Comparison of ENCODE assay signal across 13 cellular contexts in the genomic region with DNA sequence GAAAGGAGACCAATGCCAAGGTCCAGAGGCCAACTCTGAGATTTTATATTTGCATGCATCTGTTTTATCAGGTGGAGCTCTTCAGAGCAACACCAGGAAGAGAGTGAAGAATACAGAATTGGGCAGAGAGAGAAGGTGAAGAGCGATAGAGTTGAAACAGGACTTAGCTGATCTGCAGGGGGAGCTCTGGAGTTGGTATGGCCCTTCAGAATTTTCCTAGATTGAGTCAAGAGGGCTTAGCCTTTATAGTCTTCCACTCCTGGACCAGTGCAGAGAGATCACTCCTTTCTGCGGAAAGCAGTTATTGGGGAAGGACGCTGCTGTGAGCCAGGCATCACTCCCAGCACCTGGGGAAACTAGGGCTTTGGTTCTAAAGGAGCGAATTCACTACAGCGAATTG.
DNase-seq lines count a peak whose midpoint lies in the region; TF ChIP-seq lines count a peak whose summit lies in the region.
"Had no signal": no experiment of that assay in that cellular context is flagged by ENCODE, and none has a peak within 500 bp of the region (broad histone marks: within the 10 kb centered on the region; RNA-seq: fewer than 3 reads in every experiment).

No MANE protein-coding gene starts in this region.

- H3K27ac Mint-ChIP-seq in activated T-cell treated with anti-CD3 and anti-CD28 coated beads, Interleukin-2, amount 50 U/mL, for 24 hours, result no peak overlapping the region

- peak; percentile 21 for TF ChIP-seq CTCF in AG04449 (IDR thresholded peaks at IDR 0.05; ENCODE audit: insufficient read depth, low read length, missing control alignments)

- POLR2A ChIA-PET in AG04449 (lab: Yijun Ruan, JAX), result no interaction called here

- no peaks in the 10 kb centered on the region for H3K9me3 Mint-ChIP-seq in activated T-cell treated with anti-CD3 and anti-CD28 coated beads, Interleukin-2, amount 50 U/mL, for 24 hours

- H3K4me3 Mint-ChIP-seq in activated T-cell treated with anti-CD3 and anti-CD28 coated beads, Interleukin-2, amount 50 U/mL, for 24 hours, result no peak overlapping the region

- no peak for DNase-seq in AG04449 (ENCODE audit: low read depth, low spot score)
- peak; percentile 38 for DNase-seq in H4 (ENCODE audit: low spot score)
- DNase-seq in RPMI8226, result peak; percentile 26
- peak; percentile 3 for DNase-seq in glomerular visceral epithelial cell (ENCODE audit: extremely low spot score)
- DNase-seq in NCI-H2029 treated with DMSO at 0.1 percent for 48 hours (lab: John Stamatoyannopoulos, UW), result no peak
- DNase-seq in activated T-cell treated with anti-CD3 and anti-CD28 coated beads, Interleukin-2, amount 50 U/mL, for 24 hours, result no peak
- no peak for DNase-seq in superior temporal gyrus (ENCODE audit: extremely low spot score)
- no peak for DNase-seq in activated CD4-positive, alpha-beta T cell treated with anti-CD3 and anti-CD28 coated beads, Interleukin-2, amount 50 U/mL, for 4 hours
- DNase-seq: anterior cingulate cortex, DMS153, lower lobe of right lung, NCI-H1105, thyroid gland had no signal

- no peaks in the 10 kb centered on the region for H3K27me3 Mint-ChIP-seq in activated T-cell treated with anti-CD3 and anti-CD28 coated beads, Interleukin-2, amount 50 U/mL, for 24 hours

- no peaks in the 10 kb centered on the region for H3K4me1 Mint-ChIP-seq in activated T-cell treated with anti-CD3 and anti-CD28 coated beads, Interleukin-2, amount 50 U/mL, for 24 hours (ENCODE audit: low read depth)

- CTCF ChIA-PET in AG04449 (lab: Yijun Ruan, JAX), result interaction anchor here (0.7 to 2.6 kb wide), 3 partner anchors 8 to 290 kb away, joined by 4 to 11 read pairs (median 5); no protein-coding TSS in a partner anchor

- no peaks in the 10 kb centered on the region for H3K36me3 Mint-ChIP-seq in activated T-cell treated with anti-CD3 and anti-CD28 coated beads, Interleukin-2, amount 50 U/mL, for 24 hours (ENCODE audit: low read depth)

- no peak overlapping the region for H3K4me3 ChIP-seq in AG04449 (ENCODE audit: low read depth, low read length)
- H3K4me3 ChIP-seq: lower lobe of right lung, thyroid gland had no signal

Comparison
In these comparisons a context has a peak if more than half of its experiments do, and no peak if none do; other contexts are left out.
1. DNase-seq: peak in H4 (single experiment), RPMI8226 (single experiment) and glomerular visceral epithelial cell (single experiment); none in AG04449 (single experiment), NCI-H2029 treated with DMSO at 0.1 percent for 48 hours (single experiment), activated T-cell treated with anti-CD3 and anti-CD28 coated beads, Interleukin-2, amount 50 U/mL, for 24 hours (single experiment), superior temporal gyrus (single experiment) and activated CD4-positive, alpha-beta T cell treated with anti-CD3 and anti-CD28 coated beads, Interleukin-2, amount 50 U/mL, for 4 hours (0 of 2).